ENCODE assay signal across 8 cellular contexts in genomic region chr1:158177705-158178450, GRCh38. TPM values are rescaled to one million over a fixed set of nuclear protein-coding genes. Genes with fewer than 3 reads are reported as not detected.
DNase-seq lines count a peak whose midpoint lies in the region; ATAC-seq and TF ChIP-seq lines count a peak whose summit lies in the region.

No MANE protein-coding gene starts in this region.

- TF ChIP-seq EP300 in SK-N-SH (IDR thresholded peaks at IDR 0.05; ENCODE audit: borderline replicate concordance in 1 of 2, low read depth in 1 of 2, low read length in 1 of 2) = no peak

- intact Hi-C loops in HCT116 (cut with micrococcal nuclease) = no loop called here
- intact Hi-C loops in left lung (cut with DNase I) = no loop called here

- no peak overlapping the region for H2AFZ ChIP-seq in HCT116 (ENCODE audit: low read depth, low read length, poor library complexity, severe bottlenecking)
- peak overlapping the region; percentile 79 for H2AFZ ChIP-seq in SK-N-SH (ENCODE audit: low read depth)

- peak overlapping the region; percentile 45 for H3K4me3 ChIP-seq in AG04449 (ENCODE audit: low read depth, low read length)
- no peak overlapping the region for H3K4me3 ChIP-seq in HCT116 (replicated peaks in 1 of 2; ENCODE audit: low read depth in 1 of 2, low read length in 2 of 2)
- H3K4me3 ChIP-seq in SK-N-SH (ENCODE audit: low read depth in 2 of 2, low read length in 1 of 2) = peak overlapping the region; percentile 31 to 47; a peak in 3 of 4 replicates
- peak overlapping the region; percentile 17 to 37 for H3K4me3 ChIP-seq in left lung

- no peak for TF ChIP-seq POLR2A in HCT116 (IDR thresholded peaks at IDR 0.05; ENCODE audit: borderline replicate concordance, extremely low read depth, insufficient read depth, insufficient read length)

- TF ChIP-seq RAD21 in HCT116 (IDR thresholded peaks at IDR 0.05; ENCODE audit: low read depth) (no peak), SK-N-SH (IDR thresholded peaks at IDR 0.05; ENCODE audit: low read length) (no peak)

- 11% methylated on average over 6 of the region's 34 CpGs for WGBS in SK-N-SH (ENCODE audit: low lambda C conversion rate)

- no peaks in the 10 kb centered on the region for H3K9me3 ChIP-seq in HCT116 (ENCODE audit: control insufficient read depth in 1 of 2, insufficient read depth in 1 of 2, low read depth in 1 of 2, low read length in 2 of 2)
- H3K9me3 ChIP-seq in SK-N-SH = no peaks in the 10 kb centered on the region
- H3K9me3 ChIP-seq in left lung = no peaks in the 10 kb centered on the region

- H3K79me2 ChIP-seq in HCT116 (ENCODE audit: insufficient read depth, low read length) = no peaks in the 10 kb centered on the region
- no peaks in the 10 kb centered on the region for H3K79me2 ChIP-seq in SK-N-SH (ENCODE audit: insufficient read depth)

- H3K4me1 ChIP-seq in HCT116 (ENCODE audit: control insufficient read depth in 1 of 2, insufficient read depth in 2 of 2, low read length in 2 of 2) (no peaks in the 10 kb centered on the region), SK-N-SH (ENCODE audit: control insufficient read depth in 1 of 2, insufficient read depth in 2 of 2, low read depth in 1 of 2, low read length in 1 of 2) (no peaks in the 10 kb centered on the region; a peak in 1 of 4 replicates), left lung (peaks cover 3 to 39% of the 10 kb centered on the region in 2 donors)

- peak overlapping the region; percentile 35 for H3K4me2 ChIP-seq in HCT116 (ENCODE audit: low read length)
- H3K4me2 ChIP-seq in SK-N-SH = peak overlapping the region; percentile 77

- DNase-seq in AG04449 (ENCODE audit: low read depth, low spot score) = no peak
- DNase-seq in HCT116 (ENCODE audit: low read depth, low spot score) = no peak
- DNase-seq in SK-N-SH = peak; percentile 54
- peak; percentile 14 to 73 for DNase-seq in dermis microvascular lymphatic vessel endothelial cell (ENCODE audit: low read depth in 2 of 2)
- peak; percentile 93 to 98 for DNase-seq in left lung
- peak; percentile 23 for DNase-seq in stimulated activated CD4-positive, alpha-beta T cell treated with anti-CD3 and anti-CD28 coated beads, Interleukin-12 subunit alpha, Interleukin-12 subunit beta, amount 100 ng/mL, for 4 hours
- DNase-seq in COR-L47 (lab: John Stamatoyannopoulos, UW) = no peak

- no peaks in the 10 kb centered on the region for H3F3A ChIP-seq in SK-N-SH (replicated peaks; ENCODE audit: insufficient read depth)

- no TSS peak for BruUV-seq in HCT116 (replicated peaks; lab: Mats Ljungman, UMichigan)

- H3K27ac ChIP-seq in HCT116 (ENCODE audit: low read depth, low read length) (no peak overlapping the region), SK-N-SH (ENCODE audit: low read depth in 2 of 2, low read length in 1 of 2) (no peak overlapping the region), left lung (no peak overlapping the region)

- H4K20me1 ChIP-seq in HCT116 (ENCODE audit: insufficient read depth) (no peaks in the 10 kb centered on the region), SK-N-SH (ENCODE audit: insufficient read depth) (no peaks in the 10 kb centered on the region)

- RAD21 ChIA-PET in HCT116 (lab: Charles Lee; ENCODE audit: low non-redundant PET in 1 of 2, low total read pairs in 2 of 2, uncharacterized antibody in 2 of 2, unreplicated experiment in 2 of 2) = no interaction called here

- H3K9me2 ChIP-seq in HCT116 (ENCODE audit: insufficient read depth) (no peaks in the 10 kb centered on the region), SK-N-SH (no peaks in the 10 kb centered on the region)

- ATAC-seq in HCT116 (peak; percentile 97), left lung (peak; percentile 98), GM18870 (IDR thresholded peaks at IDR 0.05; ENCODE audit: unreplicated experiment) (no peak)

- H3K27me3 ChIP-seq in HCT116 (ENCODE audit: insufficient read depth, low read length) (peaks cover 26% of the 10 kb centered on the region), SK-N-SH (ENCODE audit: insufficient read depth) (peaks cover 61% of the 10 kb centered on the region), left lung (peaks cover 12 to 56% of the 10 kb centered on the region in 2 donors)

- H3K36me3 ChIP-seq in HCT116 (ENCODE audit: control insufficient read depth in 1 of 2, insufficient read depth in 2 of 2, low read length in 2 of 2) = no peaks in the 10 kb centered on the region
- no peaks in the 10 kb centered on the region for H3K36me3 ChIP-seq in SK-N-SH (replicated peaks in 1 of 2; ENCODE audit: control insufficient read depth in 1 of 2, insufficient read depth in 2 of 2, low read length in 1 of 2)
- no peaks in the 10 kb centered on the region for H3K36me3 ChIP-seq in left lung

- H3K9ac ChIP-seq in HCT116 (ENCODE audit: low read length) (no peak overlapping the region), SK-N-SH (no peak overlapping the region)

- CTCF ChIA-PET in AG04449 (lab: Yijun Ruan, JAX) (interaction anchor here (1.9 to 2.2 kb wide), 2 partner anchors 12 to 25 kb away, joined by 5 to 8 read pairs; no protein-coding TSS in a partner anchor), HCT116 (lab: Charles Lee) (no interaction called here), SK-N-SH (lab: Yijun Ruan, JAX) (interaction anchor here (2.8 kb wide), 1 partner anchor 26 kb away, joined by 11 read pairs; no protein-coding TSS in a partner anchor)

- POLR2A ChIA-PET in AG04449 (lab: Yijun Ruan, JAX) = no interaction called here
- POLR2A ChIA-PET in HCT116 (lab: Charles Lee) = no interaction called here
- POLR2A ChIA-PET in SK-N-SH (lab: Yijun Ruan, JAX) = no interaction called here

- TF ChIP-seq CTCF in AG04449 (IDR thresholded peaks at IDR 0.05; ENCODE audit: insufficient read depth, low read length, missing control alignments) (no peak), HCT116 (IDR thresholded peaks at IDR 0.05 in 2 of 3, conservative IDR thresholded peaks at IDR 0.05 in 1 of 3; ENCODE audit: borderline replicate concordance in 1 of 3, insufficient read depth in 1 of 3, low read depth in 2 of 3, low read length in 2 of 3) (no peak), SK-N-SH (IDR thresholded peaks at IDR 0.05) (no peak), left lung (IDR thresholded peaks at IDR 0.05) (no peak)

TF ChIP-seq in HCT116, 20 proteins besides CTCF, POLR2A, EP300 and RAD21:
- TF ChIP-seq SP1 (IDR thresholded peaks at IDR 0.05; ENCODE audit: low read depth) = no peak

TF ChIP-seq in SK-N-SH, 30 proteins besides CTCF, POLR2A, EP300 and RAD21:
- no peak for TF ChIP-seq MXI1 (IDR thresholded peaks at IDR 0.05; ENCODE audit: low read depth, low read length)
- TF ChIP-seq FOXJ3 (CRISPR knock-in tag; IDR thresholded peaks at IDR 0.05) = no peak
- no peak for TF ChIP-seq CHD2 (IDR thresholded peaks at IDR 0.05; ENCODE audit: low read length, partially characterized antibody)
- no peak for TF ChIP-seq MAX (IDR thresholded peaks at IDR 0.05; ENCODE audit: low read depth)
- no peak for TF ChIP-seq RCOR1 (IDR thresholded peaks at IDR 0.05; ENCODE audit: low read length)
- no peak for TF ChIP-seq POLR2AphosphoS5 (IDR thresholded peaks at IDR 0.05; ENCODE audit: low read depth, low read length)
- no peak for TF ChIP-seq RXRA (IDR thresholded peaks at IDR 0.05; ENCODE audit: borderline replicate concordance, low read depth)
- TF ChIP-seq RFX5 (IDR thresholded peaks at IDR 0.05; ENCODE audit: low read length) = no peak
- TF ChIP-seq GATA2 (CRISPR knock-in tag; IDR thresholded peaks at IDR 0.05) = no peak
- no peak for TF ChIP-seq TCF12 (IDR thresholded peaks at IDR 0.05)
- TF ChIP-seq NFIC (IDR thresholded peaks at IDR 0.05; ENCODE audit: borderline replicate concordance) = no peak

RNA-seq across cellular contexts. Expression of gene CD1D, which starts 2.8 kb away (rescaled TPM):
- total RNA-seq in HCT116 (2021; ENCODE audit: unreplicated experiment) (not detected), dermis microvascular lymphatic vessel endothelial cell (0.13 TPM in 1 of 2 replicates, not detected in the other), left lung (1 to 10 TPM; 1.9 to 3.6 TPM)
- 0.03 TPM in 1 of 2 replicates, not detected in the other for polyA plus RNA-seq in HCT116 (2012)
- not detected in 2 replicates for polyA plus RNA-seq in SK-N-SH (2012; rRNA removed)
- polyA plus RNA-seq in SK-N-SH (2012; cell fraction: cytosol; rRNA removed) = 0.01 TPM in 1 of 2 replicates, not detected in the other
- polyA plus RNA-seq in SK-N-SH (2012; cell fraction: nucleus; rRNA removed) = 0.04 and 0.05 TPM in 2 replicates

Comparison
In these comparisons a context has a peak if more than half of its experiments do, and no peak if none do; other contexts are left out.
1. DNase-seq: peak in SK-N-SH (single experiment), dermis microvascular lymphatic vessel endothelial cell (2 of 2), left lung (2 of 2) and stimulated activated CD4-positive, alpha-beta T cell treated with anti-CD3 and anti-CD28 coated beads, Interleukin-12 subunit alpha, Interleukin-12 subunit beta, amount 100 ng/mL, for 4 hours (single experiment); none in AG04449 (single experiment), HCT116 (single experiment) and COR-L47 (single experiment).
2. H3K4me3 ChIP-seq: peak in AG04449 (single experiment), SK-N-SH (2 of 2) and left lung (2 of 2); none in HCT116 (0 of 2).